2 cellular contexts compared by ENCODE assay signal in the genomic region with DNA sequence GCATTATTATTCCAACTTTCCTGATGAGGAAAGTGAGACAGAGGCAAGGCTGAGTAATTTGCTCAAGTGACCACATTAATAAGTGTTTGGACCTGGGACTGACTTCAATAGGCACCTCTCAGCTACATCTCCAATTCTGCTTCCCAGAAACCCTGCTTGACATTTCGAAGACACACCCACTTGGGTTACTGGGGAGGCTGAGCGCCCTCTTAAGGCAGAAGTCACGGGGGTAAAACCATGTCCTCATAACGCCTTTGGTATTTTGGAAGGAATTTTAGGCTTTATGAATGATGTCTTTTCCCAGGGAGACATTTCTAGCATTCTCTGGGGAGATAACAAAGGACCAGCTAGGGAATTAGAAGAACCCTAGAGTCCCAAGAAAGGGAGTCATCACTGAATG.
TF ChIP-seq lines count a peak whose summit lies in the region.

No MANE protein-coding gene starts in this region.

TF ChIP-seq in GM23338, 12 proteins besides CTCF, POLR2A, EP300 and RAD21 (continued from another document):
- TF ChIP-seq, protein P1, sequence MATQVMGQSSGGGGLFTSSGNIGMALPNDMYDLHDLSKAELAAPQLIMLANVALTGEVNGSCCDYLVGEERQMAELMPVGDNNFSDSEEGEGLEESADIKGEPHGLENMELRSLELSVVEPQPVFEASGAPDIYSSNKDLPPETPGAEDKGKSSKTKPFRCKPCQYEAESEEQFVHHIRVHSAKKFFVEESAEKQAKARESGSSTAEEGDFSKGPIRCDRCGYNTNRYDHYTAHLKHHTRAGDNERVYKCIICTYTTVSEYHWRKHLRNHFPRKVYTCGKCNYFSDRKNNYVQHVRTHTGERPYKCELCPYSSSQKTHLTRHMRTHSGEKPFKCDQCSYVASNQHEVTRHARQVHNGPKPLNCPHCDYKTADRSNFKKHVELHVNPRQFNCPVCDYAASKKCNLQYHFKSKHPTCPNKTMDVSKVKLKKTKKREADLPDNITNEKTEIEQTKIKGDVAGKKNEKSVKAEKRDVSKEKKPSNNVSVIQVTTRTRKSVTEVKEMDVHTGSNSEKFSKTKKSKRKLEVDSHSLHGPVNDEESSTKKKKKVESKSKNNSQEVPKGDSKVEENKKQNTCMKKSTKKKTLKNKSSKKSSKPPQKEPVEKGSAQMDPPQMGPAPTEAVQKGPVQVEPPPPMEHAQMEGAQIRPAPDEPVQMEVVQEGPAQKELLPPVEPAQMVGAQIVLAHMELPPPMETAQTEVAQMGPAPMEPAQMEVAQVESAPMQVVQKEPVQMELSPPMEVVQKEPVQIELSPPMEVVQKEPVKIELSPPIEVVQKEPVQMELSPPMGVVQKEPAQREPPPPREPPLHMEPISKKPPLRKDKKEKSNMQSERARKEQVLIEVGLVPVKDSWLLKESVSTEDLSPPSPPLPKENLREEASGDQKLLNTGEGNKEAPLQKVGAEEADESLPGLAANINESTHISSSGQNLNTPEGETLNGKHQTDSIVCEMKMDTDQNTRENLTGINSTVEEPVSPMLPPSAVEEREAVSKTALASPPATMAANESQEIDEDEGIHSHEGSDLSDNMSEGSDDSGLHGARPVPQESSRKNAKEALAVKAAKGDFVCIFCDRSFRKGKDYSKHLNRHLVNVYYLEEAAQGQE (IDR thresholded peaks at IDR 0.05; ENCODE audit: unreplicated experiment): no peak
- TF ChIP-seq JUNB (IDR thresholded peaks at IDR 0.05; ENCODE audit: unreplicated experiment) (no peak), EZH2phosphoT487 (IDR thresholded peaks at IDR 0.05; ENCODE audit: unreplicated experiment) (no peak), ZNF114 (CRISPR knock-in tag; IDR thresholded peaks at IDR 0.05) (no peak), CREB1 (CRISPR knock-in tag; IDR thresholded peaks at IDR 0.05; ENCODE audit: low read depth) (no peak), POLR2AphosphoS5 (IDR thresholded peaks at IDR 0.05; ENCODE audit: low read depth) (no peak), NANOG (IDR thresholded peaks at IDR 0.05; ENCODE audit: borderline replicate concordance) (no peak)
- TF ChIP-seq, protein P2, sequence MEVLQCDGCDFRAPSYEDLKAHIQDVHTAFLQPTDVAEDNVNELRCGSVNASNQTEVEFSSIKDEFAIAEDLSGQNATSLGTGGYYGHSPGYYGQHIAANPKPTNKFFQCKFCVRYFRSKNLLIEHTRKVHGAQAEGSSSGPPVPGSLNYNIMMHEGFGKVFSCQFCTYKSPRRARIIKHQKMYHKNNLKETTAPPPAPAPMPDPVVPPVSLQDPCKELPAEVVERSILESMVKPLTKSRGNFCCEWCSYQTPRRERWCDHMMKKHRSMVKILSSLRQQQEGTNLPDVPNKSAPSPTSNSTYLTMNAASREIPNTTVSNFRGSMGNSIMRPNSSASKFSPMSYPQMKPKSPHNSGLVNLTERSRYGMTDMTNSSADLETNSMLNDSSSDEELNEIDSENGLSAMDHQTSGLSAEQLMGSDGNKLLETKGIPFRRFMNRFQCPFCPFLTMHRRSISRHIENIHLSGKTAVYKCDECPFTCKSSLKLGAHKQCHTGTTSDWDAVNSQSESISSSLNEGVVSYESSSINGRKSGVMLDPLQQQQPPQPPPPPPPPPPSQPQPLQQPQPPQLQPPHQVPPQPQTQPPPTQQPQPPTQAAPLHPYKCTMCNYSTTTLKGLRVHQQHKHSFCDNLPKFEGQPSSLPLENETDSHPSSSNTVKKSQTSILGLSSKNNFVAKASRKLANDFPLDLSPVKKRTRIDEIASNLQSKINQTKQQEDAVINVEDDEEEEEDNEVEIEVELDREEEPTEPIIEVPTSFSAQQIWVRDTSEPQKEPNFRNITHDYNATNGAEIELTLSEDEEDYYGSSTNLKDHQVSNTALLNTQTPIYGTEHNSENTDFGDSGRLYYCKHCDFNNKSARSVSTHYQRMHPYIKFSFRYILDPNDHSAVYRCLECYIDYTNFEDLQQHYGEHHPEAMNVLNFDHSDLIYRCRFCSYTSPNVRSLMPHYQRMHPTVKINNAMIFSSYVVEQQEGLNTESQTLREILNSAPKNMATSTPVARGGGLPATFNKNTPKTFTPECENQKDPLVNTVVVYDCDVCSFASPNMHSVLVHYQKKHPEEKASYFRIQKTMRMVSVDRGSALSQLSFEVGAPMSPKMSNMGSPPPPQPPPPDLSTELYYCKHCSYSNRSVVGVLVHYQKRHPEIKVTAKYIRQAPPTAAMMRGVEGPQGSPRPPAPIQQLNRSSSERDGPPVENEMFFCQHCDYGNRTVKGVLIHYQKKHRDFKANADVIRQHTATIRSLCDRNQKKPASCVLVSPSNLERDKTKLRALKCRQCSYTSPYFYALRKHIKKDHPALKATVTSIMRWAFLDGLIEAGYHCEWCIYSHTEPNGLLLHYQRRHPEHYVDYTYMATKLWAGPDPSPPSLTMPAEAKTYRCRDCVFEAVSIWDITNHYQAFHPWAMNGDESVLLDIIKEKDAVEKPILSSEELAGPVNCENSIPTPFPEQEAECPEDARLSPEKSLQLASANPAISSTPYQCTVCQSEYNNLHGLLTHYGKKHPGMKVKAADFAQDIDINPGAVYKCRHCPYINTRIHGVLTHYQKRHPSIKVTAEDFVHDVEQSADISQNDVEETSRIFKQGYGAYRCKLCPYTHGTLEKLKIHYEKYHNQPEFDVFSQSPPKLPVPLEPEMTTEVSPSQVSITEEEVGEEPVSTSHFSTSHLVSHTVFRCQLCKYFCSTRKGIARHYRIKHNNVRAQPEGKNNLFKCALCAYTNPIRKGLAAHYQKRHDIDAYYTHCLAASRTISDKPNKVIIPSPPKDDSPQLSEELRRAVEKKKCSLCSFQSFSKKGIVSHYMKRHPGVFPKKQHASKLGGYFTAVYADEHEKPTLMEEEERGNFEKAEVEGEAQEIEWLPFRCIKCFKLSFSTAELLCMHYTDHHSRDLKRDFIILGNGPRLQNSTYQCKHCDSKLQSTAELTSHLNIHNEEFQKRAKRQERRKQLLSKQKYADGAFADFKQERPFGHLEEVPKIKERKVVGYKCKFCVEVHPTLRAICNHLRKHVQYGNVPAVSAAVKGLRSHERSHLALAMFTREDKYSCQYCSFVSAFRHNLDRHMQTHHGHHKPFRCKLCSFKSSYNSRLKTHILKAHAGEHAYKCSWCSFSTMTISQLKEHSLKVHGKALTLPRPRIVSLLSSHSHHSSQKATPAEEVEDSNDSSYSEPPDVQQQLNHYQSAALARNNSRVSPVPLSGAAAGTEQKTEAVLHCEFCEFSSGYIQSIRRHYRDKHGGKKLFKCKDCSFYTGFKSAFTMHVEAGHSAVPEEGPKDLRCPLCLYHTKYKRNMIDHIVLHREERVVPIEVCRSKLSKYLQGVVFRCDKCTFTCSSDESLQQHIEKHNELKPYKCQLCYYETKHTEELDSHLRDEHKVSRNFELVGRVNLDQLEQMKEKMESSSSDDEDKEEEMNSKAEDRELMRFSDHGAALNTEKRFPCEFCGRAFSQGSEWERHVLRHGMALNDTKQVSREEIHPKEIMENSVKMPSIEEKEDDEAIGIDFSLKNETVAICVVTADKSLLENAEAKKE (CRISPR knock-in tag; IDR thresholded peaks at IDR 0.05): no peak

TF ChIP-seq in WTC11, 78 proteins besides CTCF, POLR2A, EP300 and RAD21 (continued from another document):
- TF ChIP-seq ELF4 (CRISPR knock-in tag; IDR thresholded peaks at IDR 0.05; ENCODE audit: low read depth): no peak
- no peak for TF ChIP-seq SMAD3 (CRISPR knock-in tag; IDR thresholded peaks at IDR 0.05; ENCODE audit: borderline replicate concordance)
- TF ChIP-seq ZNF219 (CRISPR knock-in tag; IDR thresholded peaks at IDR 0.05; ENCODE audit: borderline replicate concordance): no peak
- TF ChIP-seq, protein P3, sequence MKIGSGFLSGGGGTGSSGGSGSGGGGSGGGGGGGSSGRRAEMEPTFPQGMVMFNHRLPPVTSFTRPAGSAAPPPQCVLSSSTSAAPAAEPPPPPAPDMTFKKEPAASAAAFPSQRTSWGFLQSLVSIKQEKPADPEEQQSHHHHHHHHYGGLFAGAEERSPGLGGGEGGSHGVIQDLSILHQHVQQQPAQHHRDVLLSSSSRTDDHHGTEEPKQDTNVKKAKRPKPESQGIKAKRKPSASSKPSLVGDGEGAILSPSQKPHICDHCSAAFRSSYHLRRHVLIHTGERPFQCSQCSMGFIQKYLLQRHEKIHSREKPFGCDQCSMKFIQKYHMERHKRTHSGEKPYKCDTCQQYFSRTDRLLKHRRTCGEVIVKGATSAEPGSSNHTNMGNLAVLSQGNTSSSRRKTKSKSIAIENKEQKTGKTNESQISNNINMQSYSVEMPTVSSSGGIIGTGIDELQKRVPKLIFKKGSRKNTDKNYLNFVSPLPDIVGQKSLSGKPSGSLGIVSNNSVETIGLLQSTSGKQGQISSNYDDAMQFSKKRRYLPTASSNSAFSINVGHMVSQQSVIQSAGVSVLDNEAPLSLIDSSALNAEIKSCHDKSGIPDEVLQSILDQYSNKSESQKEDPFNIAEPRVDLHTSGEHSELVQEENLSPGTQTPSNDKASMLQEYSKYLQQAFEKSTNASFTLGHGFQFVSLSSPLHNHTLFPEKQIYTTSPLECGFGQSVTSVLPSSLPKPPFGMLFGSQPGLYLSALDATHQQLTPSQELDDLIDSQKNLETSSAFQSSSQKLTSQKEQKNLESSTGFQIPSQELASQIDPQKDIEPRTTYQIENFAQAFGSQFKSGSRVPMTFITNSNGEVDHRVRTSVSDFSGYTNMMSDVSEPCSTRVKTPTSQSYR (CRISPR knock-in tag; IDR thresholded peaks at IDR 0.05): no peak
- TF ChIP-seq, protein P4, sequence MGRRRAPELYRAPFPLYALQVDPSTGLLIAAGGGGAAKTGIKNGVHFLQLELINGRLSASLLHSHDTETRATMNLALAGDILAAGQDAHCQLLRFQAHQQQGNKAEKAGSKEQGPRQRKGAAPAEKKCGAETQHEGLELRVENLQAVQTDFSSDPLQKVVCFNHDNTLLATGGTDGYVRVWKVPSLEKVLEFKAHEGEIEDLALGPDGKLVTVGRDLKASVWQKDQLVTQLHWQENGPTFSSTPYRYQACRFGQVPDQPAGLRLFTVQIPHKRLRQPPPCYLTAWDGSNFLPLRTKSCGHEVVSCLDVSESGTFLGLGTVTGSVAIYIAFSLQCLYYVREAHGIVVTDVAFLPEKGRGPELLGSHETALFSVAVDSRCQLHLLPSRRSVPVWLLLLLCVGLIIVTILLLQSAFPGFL (CRISPR knock-in tag; IDR thresholded peaks at IDR 0.05; ENCODE audit: borderline replicate concordance): no peak
- TF ChIP-seq FOXP1 (CRISPR knock-in tag; IDR thresholded peaks at IDR 0.05; ENCODE audit: borderline replicate concordance): no peak
- no peak for TF ChIP-seq CREM (CRISPR knock-in tag; IDR thresholded peaks at IDR 0.05)
- TF ChIP-seq, protein P5, sequence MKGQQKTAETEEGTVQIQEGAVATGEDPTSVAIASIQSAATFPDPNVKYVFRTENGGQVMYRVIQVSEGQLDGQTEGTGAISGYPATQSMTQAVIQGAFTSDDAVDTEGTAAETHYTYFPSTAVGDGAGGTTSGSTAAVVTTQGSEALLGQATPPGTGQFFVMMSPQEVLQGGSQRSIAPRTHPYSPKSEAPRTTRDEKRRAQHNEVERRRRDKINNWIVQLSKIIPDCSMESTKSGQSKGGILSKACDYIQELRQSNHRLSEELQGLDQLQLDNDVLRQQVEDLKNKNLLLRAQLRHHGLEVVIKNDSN (CRISPR knock-in tag; IDR thresholded peaks at IDR 0.05): no peak
